8 cellular contexts compared by ENCODE assay signal in the genomic region with DNA sequence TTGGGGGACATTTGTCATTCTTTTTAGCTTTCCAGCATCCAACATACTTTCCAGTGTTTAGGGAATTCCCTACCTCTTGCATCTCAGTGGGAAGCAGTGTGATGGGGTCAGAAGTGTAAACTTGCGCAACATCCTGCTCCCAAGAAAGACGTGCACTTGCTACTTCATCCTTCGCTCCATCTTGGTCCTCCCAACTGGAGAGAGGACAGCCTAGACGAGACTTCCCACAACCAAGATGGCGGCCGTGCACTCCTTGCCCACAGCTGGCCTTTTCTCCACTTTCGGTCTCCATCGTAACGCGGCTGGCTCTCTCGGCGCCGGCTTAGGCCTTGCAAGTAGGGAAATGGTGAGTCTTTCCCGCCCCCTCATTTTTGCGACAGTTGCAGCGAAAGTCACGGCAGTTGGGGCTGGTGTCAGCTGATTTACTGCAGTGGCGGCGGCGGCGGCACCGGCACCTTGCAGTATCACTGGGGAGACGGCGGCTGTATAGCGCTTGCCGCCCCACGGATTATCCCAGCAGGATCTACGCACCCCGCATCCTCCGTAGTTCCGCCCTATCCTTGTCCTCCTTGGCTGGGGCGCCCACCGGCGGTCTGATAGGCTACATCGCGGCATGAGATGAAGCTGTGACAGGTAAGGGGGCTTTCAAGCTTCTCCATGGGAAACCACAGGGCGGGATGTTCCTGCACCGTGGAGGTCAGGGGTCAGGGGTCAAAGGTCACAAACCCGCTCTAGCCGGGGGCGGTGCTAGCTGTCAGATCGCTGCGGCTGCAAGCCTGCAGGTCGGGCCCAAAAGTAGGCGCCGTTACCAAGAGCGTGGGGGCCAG. TPM values are rescaled to one million over a fixed set of nuclear protein-coding genes. Genes with fewer than 3 reads are reported as not detected.
A peak's percentile ranks its signal among the peaks of the same experiment; 100 is the strongest.
DNase-seq lines count a peak whose midpoint lies in the region; TF ChIP-seq lines count a peak whose summit lies in the region.

A gene (plus strand): TSS at position 416 of the 827 bp plus-strand sequence. CDS start 21,157 bp downstream, outside the sequence.

- H3K27me3 ChIP-seq in effector memory CD4-positive, alpha-beta T cell (replicated peaks; ENCODE audit: control insufficient read depth, insufficient read depth, low read length, poor library complexity, severe bottlenecking), result no peaks in the 10 kb centered on the region

- peak within 1 kb of the TSS; percentile 83 for H3K27ac ChIP-seq in effector memory CD4-positive, alpha-beta T cell (ENCODE audit: insufficient read depth, low read length, poor library complexity, severe bottlenecking)

- no peaks in the 10 kb centered on the region for H3K36me3 ChIP-seq in effector memory CD4-positive, alpha-beta T cell (ENCODE audit: control insufficient read depth, insufficient read depth, low read length)

- peak within 1 kb of the TSS; percentile 65 for H3K4me3 ChIP-seq in effector memory CD4-positive, alpha-beta T cell (ENCODE audit: insufficient read depth, low read depth, low read length, poor library complexity, severe bottlenecking)

- H3K4me1 ChIP-seq in effector memory CD4-positive, alpha-beta T cell (ENCODE audit: control insufficient read depth, insufficient read depth, low read length, poor library complexity, severe bottlenecking), result peaks cover 16% of the 10 kb centered on the region

- peak; percentile 91 for DNase-seq in CMK (ENCODE audit: low read depth)
- DNase-seq in GM20000 (ENCODE audit: low spot score), result peak; percentile 79
- peak; percentile 92 for DNase-seq in HT-29 (ENCODE audit: low spot score)
- DNase-seq in NOMO-1 (lab: John Stamatoyannopoulos, UW; ENCODE audit: unreplicated experiment in 2 of 2), result peak; percentile 96
- DNase-seq in effector memory CD4-positive, alpha-beta T cell, result peak; percentile 91 to 94 (median 93)
- peak; percentile 97 to 98 for DNase-seq in lung microvascular endothelial cell (ENCODE audit: low read depth in 2 of 2)
- DNase-seq in stimulated activated CD4-positive, alpha-beta T cell treated with anti-CD3 and anti-CD28 coated beads, TNF-alpha, amount 100 ng/mL, for 48 hours (ENCODE audit: low read depth in 3 of 3), result peak; percentile 92 to 96 (median 94)

- H3K9me3 ChIP-seq in effector memory CD4-positive, alpha-beta T cell (ENCODE audit: control insufficient read depth, low read length), result no peaks in the 10 kb centered on the region

- POLR2A ChIA-PET in activated CD8-positive, alpha-beta memory T cell treated with anti-CD3 and anti-CD28 coated beads for 36 hours (lab: Charles Lee), result interaction anchor here (0.6 to 2.6 kb wide), 3 partner anchors 12 to 1389 kb away, joined by 8 to 12 read pairs (median 9); a partner anchor contains a TSS

- no peak for TF ChIP-seq CTCF in GM20000 (IDR thresholded peaks at IDR 0.05; ENCODE audit: extremely low read depth, missing control alignments)

- CTCF ChIA-PET in activated CD8-positive, alpha-beta memory T cell treated with anti-CD3 and anti-CD28 coated beads for 36 hours (lab: Charles Lee), result interaction anchor here (1.1 kb wide), 1 partner anchor 13 kb away, joined by 4 read pairs; a partner anchor contains a TSS

RNA-seq across cellular contexts. Expression of the gene that starts here (rescaled TPM):
- total RNA-seq in HT-29 (2014; rRNA removed; shearing (Covaris generic)), result 3.8 and 4.1 TPM in 2 replicates
- total RNA-seq in activated CD8-positive, alpha-beta memory T cell treated with anti-CD3 and anti-CD28 coated beads for 36 hours, result 10 to 100 TPM; 14.8 to 18.5 TPM
- total RNA-seq in lung microvascular endothelial cell, result 12.9 and 28.8 TPM in 2 replicates

Comparison
In these comparisons a context has a peak if more than half of its experiments do, and no peak if none do; other contexts are left out.
1. Peak in every context shown above with its lines: DNase-seq, H3K4me3 ChIP-seq and H3K27ac ChIP-seq.